1 cellular context compared by ENCODE assay signal in genomic region chr2:190215620-190216019, GRCh38.
TF ChIP-seq lines count a peak whose summit lies in the region.

No MANE protein-coding gene starts in this region.

TF ChIP-seq in endothelial cell of umbilical vein, 7 proteins besides CTCF, POLR2A, EP300 and RAD21:
- TF ChIP-seq JUN (IDR thresholded peaks at IDR 0.05; ENCODE audit: borderline replicate concordance, insufficient read depth, insufficient read length, low read depth) (no peak), GATA2 (IDR thresholded peaks at IDR 0.05; ENCODE audit: insufficient read depth, insufficient read length, low read depth, low read length) (no peak), MAX (IDR thresholded peaks at IDR 0.05; ENCODE audit: insufficient read depth, insufficient read length) (no peak), EZH2 (IDR thresholded peaks at IDR 0.05; ENCODE audit: borderline replicate concordance, low read depth, low read length, severe bottlenecking) (no peak), POLR2AphosphoS5 (IDR thresholded peaks at IDR 0.05; ENCODE audit: insufficient read depth, low read depth, low read length) (no peak), MYC (IDR thresholded peaks at IDR 0.05; ENCODE audit: low read depth, low read length) (no peak), FOS (IDR thresholded peaks at IDR 0.05; ENCODE audit: borderline replicate concordance, insufficient read depth, low read length) (no peak)
